In the genomic region with DNA sequence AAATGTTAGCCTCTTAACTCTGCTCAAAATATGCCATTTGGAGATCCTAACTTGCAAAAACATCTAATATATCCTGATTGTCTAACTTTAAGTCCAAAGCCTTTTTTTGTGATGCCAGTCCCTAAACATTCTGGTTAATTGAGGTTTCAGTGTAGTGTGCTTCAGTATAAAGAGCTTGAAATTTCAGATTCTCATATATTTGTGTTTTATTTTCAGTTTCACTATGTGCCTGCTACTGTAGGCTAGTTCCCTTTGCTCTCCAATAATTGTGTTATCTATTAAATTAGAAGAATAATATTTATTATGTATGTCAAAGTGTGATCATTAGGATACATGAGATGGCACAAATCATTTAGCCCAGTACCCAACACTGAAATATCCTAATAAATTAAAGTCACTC, we compare ENCODE assay signal across 21 cellular contexts.
DNase-seq lines count a peak whose midpoint lies in the region; ATAC-seq, FAIRE-seq and TF ChIP-seq lines count a peak whose summit lies in the region.
"Had no signal": no experiment of that assay in that cellular context is flagged by ENCODE, and none has a peak within 500 bp of the region (broad histone marks: within the 10 kb centered on the region; RNA-seq: fewer than 3 reads in every experiment).

No MANE protein-coding gene starts in this region.

- H3K79me2 ChIP-seq in SK-N-SH (ENCODE audit: insufficient read depth) (no peaks in the 10 kb centered on the region), astrocyte (ENCODE audit: insufficient read depth, low read length) (no peaks in the 10 kb centered on the region)

- H3K36me3 ChIP-seq in SK-N-SH (replicated peaks in 1 of 2; ENCODE audit: control insufficient read depth in 1 of 2, insufficient read depth in 2 of 2, low read length in 1 of 2) (no peaks in the 10 kb centered on the region), astrocyte (ENCODE audit: insufficient read depth, low read length) (no peaks in the 10 kb centered on the region)

- H3K4me2 ChIP-seq in SK-N-SH: peak overlapping the region; percentile 4; the same call in 1 of the 2 replicates
- H3K4me2 ChIP-seq in astrocyte (ENCODE audit: low read length): peak overlapping the region; percentile 66
- H3K4me2 ChIP-seq: GM23338 had no signal

- no peak overlapping the region for H3K9ac ChIP-seq in SK-N-SH
- H3K9ac ChIP-seq in astrocyte (ENCODE audit: low read length): no peak overlapping the region

- CTCF ChIA-PET in SK-N-SH (lab: Yijun Ruan, JAX): interaction anchor here (0.8 kb wide), 1 partner anchor 17 kb away, joined by 4 read pairs; no protein-coding TSS in a partner anchor

- H3K27ac ChIP-seq in SK-N-SH (ENCODE audit: low read depth in 2 of 2, low read length in 1 of 2) (no peak overlapping the region), astrocyte (ENCODE audit: low read depth, low read length) (no peak overlapping the region)
- H3K27ac ChIP-seq: 22Rv1 had no signal

- H3K4me1 ChIP-seq in SK-N-SH (ENCODE audit: control insufficient read depth in 1 of 2, insufficient read depth in 2 of 2, low read depth in 1 of 2, low read length in 1 of 2) (no peaks in the 10 kb centered on the region; a peak in 3 of 4 replicates), astrocyte (ENCODE audit: insufficient read depth, low read length) (peaks cover 7% of the 10 kb centered on the region)

- no peak; the same call in 2 of the 3 replicates for ATAC-seq in SK-N-SH treated with all-trans-retinoic acid at 6 μM for 48 hours
- ATAC-seq in HG02973 (IDR thresholded peaks at IDR 0.05; ENCODE audit: unreplicated experiment): peak; percentile 52
- ATAC-seq: CD8-positive, alpha-beta T cell; GM23338; HepG2 had no signal

- no peak overlapping the region for H3K27ac Mint-ChIP-seq in astrocyte (ENCODE audit: unreplicated experiment)
- H3K27ac Mint-ChIP-seq: CD14-positive monocyte; CD8-positive, alpha-beta T cell; GM23338 had no signal

- no peaks in the 10 kb centered on the region for H3K27me3 Mint-ChIP-seq in astrocyte (ENCODE audit: low read depth, unreplicated experiment)

- H3K27me3 ChIP-seq in SK-N-SH (ENCODE audit: insufficient read depth): no peaks in the 10 kb centered on the region
- H3K27me3 ChIP-seq in astrocyte (ENCODE audit: insufficient read depth, low read length): no peaks in the 10 kb centered on the region

- no peak for FAIRE-seq in astrocyte (lab: Jason Lieb, UNC)
- FAIRE-seq: D721Med, GM18507, GM19239, HepG2, HTR-8/SVneo had no signal

- H3K4me3 ChIP-seq in SK-N-SH (ENCODE audit: low read depth in 2 of 2, low read length in 1 of 2): no peak overlapping the region
- H3K4me3 ChIP-seq in astrocyte (ENCODE audit: insufficient read depth, low read depth, low read length): no peak overlapping the region
- H3K4me3 ChIP-seq: GM23338 had no signal

- H3K4me1 Mint-ChIP-seq in astrocyte (ENCODE audit: low read depth, unreplicated experiment): peaks cover 9% of the 10 kb centered on the region
- H3K4me1 Mint-ChIP-seq: CD14-positive monocyte, GM23338 had no signal

- no peak overlapping the region for H3K4me3 Mint-ChIP-seq in astrocyte (ENCODE audit: unreplicated experiment)
- H3K4me3 Mint-ChIP-seq: CD14-positive monocyte; CD8-positive, alpha-beta T cell; GM23338 had no signal

- no peaks in the 10 kb centered on the region for H3K36me3 Mint-ChIP-seq in astrocyte (ENCODE audit: low read depth, unreplicated experiment)
- H3K36me3 Mint-ChIP-seq: CD14-positive monocyte; CD8-positive, alpha-beta T cell had no signal

- H3K9me3 Mint-ChIP-seq in astrocyte (ENCODE audit: unreplicated experiment): peaks cover 1% of the 10 kb centered on the region
- H3K9me3 Mint-ChIP-seq: GM23338 had no signal

- H4K20me1 ChIP-seq in SK-N-SH (ENCODE audit: insufficient read depth) (no peaks in the 10 kb centered on the region), astrocyte (ENCODE audit: insufficient read depth, low read length) (no peaks in the 10 kb centered on the region)

- H3F3A ChIP-seq in SK-N-SH (replicated peaks; ENCODE audit: insufficient read depth): peaks cover 7% of the 10 kb centered on the region

- no peak for TF ChIP-seq EP300 in SK-N-SH (IDR thresholded peaks at IDR 0.05; ENCODE audit: borderline replicate concordance in 1 of 2, low read depth in 1 of 2, low read length in 1 of 2)

- H3K9me2 ChIP-seq in SK-N-SH: no peaks in the 10 kb centered on the region

- H3K9me3 ChIP-seq in SK-N-SH: no peaks in the 10 kb centered on the region
- no peaks in the 10 kb centered on the region for H3K9me3 ChIP-seq in astrocyte (ENCODE audit: insufficient read depth, low read depth, low read length)

- TF ChIP-seq RAD21 in SK-N-SH (IDR thresholded peaks at IDR 0.05; ENCODE audit: low read length): no peak

- POLR2A ChIA-PET in SK-N-SH (lab: Yijun Ruan, JAX): no interaction called here

- H2AFZ ChIP-seq in SK-N-SH (ENCODE audit: low read depth) (no peak overlapping the region), astrocyte (ENCODE audit: low read depth, low read length) (peak overlapping the region; percentile 18)
- H2AFZ ChIP-seq: GM23338 had no signal

- no peak for DNase-seq in SK-N-SH
- no peak for DNase-seq in astrocyte (ENCODE audit: low read depth)
- no peak for DNase-seq in activated CD4-positive, alpha-beta T cell treated with anti-CD3 and anti-CD28 coated beads, Interleukin-2, amount 50 U/mL, for 4 hours
- no peak for DNase-seq in LoVo (ENCODE audit: low spot score)
- DNase-seq in central memory CD4-positive, alpha-beta T cell: no peak
- no peak for DNase-seq in DMS 273 treated with DMSO at 0.1 percent for 48 hours (lab: John Stamatoyannopoulos, UW)
- DNase-seq: CD8-positive, alpha-beta T cell; COR-L47; DMS53; GF-D8; H7 had no signal

- TF ChIP-seq CTCF in SK-N-SH (IDR thresholded peaks at IDR 0.05): no peak
- no peak for TF ChIP-seq CTCF in astrocyte (IDR thresholded peaks at IDR 0.05; ENCODE audit: insufficient read depth, low read depth, low read length)

TF ChIP-seq in SK-N-SH, 30 proteins besides CTCF, POLR2A, EP300 and RAD21:
- no peak for TF ChIP-seq FOXJ3 (CRISPR knock-in tag; IDR thresholded peaks at IDR 0.05)
- TF ChIP-seq NFIC (IDR thresholded peaks at IDR 0.05; ENCODE audit: borderline replicate concordance): no peak
- TF ChIP-seq SMC3 (IDR thresholded peaks at IDR 0.05; ENCODE audit: low read depth, low read length): no peak
- no peak for TF ChIP-seq SIN3A (IDR thresholded peaks at IDR 0.05; ENCODE audit: borderline replicate concordance, low read depth, low read length)
- no peak for TF ChIP-seq NRF1 (IDR thresholded peaks at IDR 0.05; ENCODE audit: low read depth, low read length)
- TF ChIP-seq YY1 (IDR thresholded peaks at IDR 0.05; ENCODE audit: low read depth): no peak
- no peak for TF ChIP-seq MEF2A (IDR thresholded peaks at IDR 0.05; ENCODE audit: borderline replicate concordance, low read depth)
- TF ChIP-seq, protein P1, sequence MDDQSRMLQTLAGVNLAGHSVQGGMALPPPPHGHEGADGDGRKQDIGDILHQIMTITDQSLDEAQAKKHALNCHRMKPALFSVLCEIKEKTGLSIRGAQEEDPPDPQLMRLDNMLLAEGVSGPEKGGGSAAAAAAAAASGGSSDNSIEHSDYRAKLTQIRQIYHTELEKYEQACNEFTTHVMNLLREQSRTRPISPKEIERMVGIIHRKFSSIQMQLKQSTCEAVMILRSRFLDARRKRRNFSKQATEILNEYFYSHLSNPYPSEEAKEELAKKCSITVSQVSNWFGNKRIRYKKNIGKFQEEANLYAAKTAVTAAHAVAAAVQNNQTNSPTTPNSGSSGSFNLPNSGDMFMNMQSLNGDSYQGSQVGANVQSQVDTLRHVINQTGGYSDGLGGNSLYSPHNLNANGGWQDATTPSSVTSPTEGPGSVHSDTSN (IDR thresholded peaks at IDR 0.05): no peak
- no peak for TF ChIP-seq FOXM1 (IDR thresholded peaks at IDR 0.05; ENCODE audit: low read depth)
- TF ChIP-seq, protein P2, sequence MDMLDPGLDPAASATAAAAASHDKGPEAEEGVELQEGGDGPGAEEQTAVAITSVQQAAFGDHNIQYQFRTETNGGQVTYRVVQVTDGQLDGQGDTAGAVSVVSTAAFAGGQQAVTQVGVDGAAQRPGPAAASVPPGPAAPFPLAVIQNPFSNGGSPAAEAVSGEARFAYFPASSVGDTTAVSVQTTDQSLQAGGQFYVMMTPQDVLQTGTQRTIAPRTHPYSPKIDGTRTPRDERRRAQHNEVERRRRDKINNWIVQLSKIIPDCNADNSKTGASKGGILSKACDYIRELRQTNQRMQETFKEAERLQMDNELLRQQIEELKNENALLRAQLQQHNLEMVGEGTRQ (IDR thresholded peaks at IDR 0.05; ENCODE audit: borderline replicate concordance, low read depth, low read length): no peak

TF ChIP-seq in SK-N-SH treated with all-trans-retinoic acid at 6 μM for 48 hours, 23 proteins besides CTCF, POLR2A, EP300 and RAD21 (continues in another document):
- TF ChIP-seq ZFP30 (CRISPR knock-in tag; IDR thresholded peaks at IDR 0.05) (no peak), ZNF8 (CRISPR knock-in tag; IDR thresholded peaks at IDR 0.05) (no peak), OSR1 (CRISPR knock-in tag; IDR thresholded peaks at IDR 0.05) (no peak), ZFP3 (CRISPR knock-in tag; IDR thresholded peaks at IDR 0.05) (no peak)
- TF ChIP-seq, protein P3, sequence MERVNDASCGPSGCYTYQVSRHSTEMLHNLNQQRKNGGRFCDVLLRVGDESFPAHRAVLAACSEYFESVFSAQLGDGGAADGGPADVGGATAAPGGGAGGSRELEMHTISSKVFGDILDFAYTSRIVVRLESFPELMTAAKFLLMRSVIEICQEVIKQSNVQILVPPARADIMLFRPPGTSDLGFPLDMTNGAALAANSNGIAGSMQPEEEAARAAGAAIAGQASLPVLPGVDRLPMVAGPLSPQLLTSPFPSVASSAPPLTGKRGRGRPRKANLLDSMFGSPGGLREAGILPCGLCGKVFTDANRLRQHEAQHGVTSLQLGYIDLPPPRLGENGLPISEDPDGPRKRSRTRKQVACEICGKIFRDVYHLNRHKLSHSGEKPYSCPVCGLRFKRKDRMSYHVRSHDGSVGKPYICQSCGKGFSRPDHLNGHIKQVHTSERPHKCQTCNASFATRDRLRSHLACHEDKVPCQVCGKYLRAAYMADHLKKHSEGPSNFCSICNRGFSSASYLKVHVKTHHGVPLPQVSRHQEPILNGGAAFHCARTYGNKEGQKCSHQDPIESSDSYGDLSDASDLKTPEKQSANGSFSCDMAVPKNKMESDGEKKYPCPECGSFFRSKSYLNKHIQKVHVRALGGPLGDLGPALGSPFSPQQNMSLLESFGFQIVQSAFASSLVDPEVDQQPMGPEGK (CRISPR knock-in tag; IDR thresholded peaks at IDR 0.05; ENCODE audit: borderline replicate concordance): no peak
- TF ChIP-seq, protein P4, sequence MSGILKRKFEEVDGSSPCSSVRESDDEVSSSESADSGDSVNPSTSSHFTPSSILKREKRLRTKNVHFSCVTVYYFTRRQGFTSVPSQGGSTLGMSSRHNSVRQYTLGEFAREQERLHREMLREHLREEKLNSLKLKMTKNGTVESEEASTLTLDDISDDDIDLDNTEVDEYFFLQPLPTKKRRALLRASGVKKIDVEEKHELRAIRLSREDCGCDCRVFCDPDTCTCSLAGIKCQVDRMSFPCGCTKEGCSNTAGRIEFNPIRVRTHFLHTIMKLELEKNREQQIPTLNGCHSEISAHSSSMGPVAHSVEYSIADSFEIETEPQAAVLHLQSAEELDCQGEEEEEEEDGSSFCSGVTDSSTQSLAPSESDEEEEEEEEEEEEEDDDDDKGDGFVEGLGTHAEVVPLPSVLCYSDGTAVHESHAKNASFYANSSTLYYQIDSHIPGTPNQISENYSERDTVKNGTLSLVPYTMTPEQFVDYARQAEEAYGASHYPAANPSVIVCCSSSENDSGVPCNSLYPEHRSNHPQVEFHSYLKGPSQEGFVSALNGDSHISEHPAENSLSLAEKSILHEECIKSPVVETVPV (CRISPR knock-in tag; IDR thresholded peaks at IDR 0.05): no peak
